8 cellular contexts compared by ENCODE assay signal in the genomic region with DNA sequence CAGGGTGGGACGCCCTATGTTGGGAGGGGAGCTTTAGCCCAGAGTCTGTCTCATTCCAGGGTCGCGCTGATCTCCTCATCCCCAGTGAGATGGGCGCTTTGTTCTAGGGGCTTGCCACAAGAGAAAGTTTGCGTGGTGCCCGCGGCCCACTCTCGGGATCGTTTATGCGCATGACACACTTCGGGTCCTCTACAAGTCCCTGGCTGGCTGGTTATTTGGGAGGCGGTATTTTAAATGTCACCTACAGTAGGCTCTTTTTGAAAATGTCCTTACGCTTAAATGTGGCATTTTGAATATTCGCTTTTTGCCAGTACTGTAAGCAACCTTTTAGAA. TPM values are rescaled to one million over a fixed set of nuclear protein-coding genes. Genes with fewer than 3 reads are reported as not detected.
DNase-seq lines count a peak whose midpoint lies in the region; ATAC-seq and TF ChIP-seq lines count a peak whose summit lies in the region.

No MANE protein-coding gene starts in this region.

- H3K36me3 Mint-ChIP-seq in T-helper 17 cell (ENCODE audit: low read depth) (peaks cover 3% of the 10 kb centered on the region), endodermal cell (ENCODE audit: low read depth) (peaks cover 18% of the 10 kb centered on the region), natural killer cell (no peaks in the 10 kb centered on the region)

- H3K9me3 Mint-ChIP-seq in endodermal cell (no peaks in the 10 kb centered on the region), natural killer cell (no peaks in the 10 kb centered on the region)

- TF ChIP-seq CTCF in endodermal cell (conservative IDR thresholded peaks at IDR 0.05) (no peak), natural killer cell (IDR thresholded peaks at IDR 0.05) (no peak)

- H3K27me3 ChIP-seq in endodermal cell (ENCODE audit: control insufficient read depth, insufficient read depth, low read length, poor library complexity, severe bottlenecking): no peaks in the 10 kb centered on the region

- intact Hi-C loops in natural killer cell (cut with micrococcal nuclease): no loop called here

- no peak overlapping the region for H3K4me3 Mint-ChIP-seq in T-helper 17 cell
- no peak overlapping the region for H3K4me3 Mint-ChIP-seq in endodermal cell
- no peak overlapping the region for H3K4me3 Mint-ChIP-seq in natural killer cell

- H3K4me1 Mint-ChIP-seq in T-helper 17 cell (peaks cover 25% of the 10 kb centered on the region), endodermal cell (peaks cover 17% of the 10 kb centered on the region), natural killer cell (peaks cover 38 to 42% of the 10 kb centered on the region in 2 donors)

- peaks cover 7% of the 10 kb centered on the region for H3K4me1 ChIP-seq in endodermal cell (ENCODE audit: control insufficient read depth, insufficient read depth, low read length)

- WGBS in endodermal cell (ENCODE audit: insufficient coverage in 1 of 2, insufficient read length in 1 of 2), 2 experiments: 0 to 1% methylated on average over 6 to 14 of the region's 14 CpGs

- H3K27ac Mint-ChIP-seq in T-helper 17 cell (no peak overlapping the region), endodermal cell (no peak overlapping the region), natural killer cell (no peak overlapping the region)

- peaks cover 20% of the 10 kb centered on the region for H3K36me3 ChIP-seq in endodermal cell (ENCODE audit: control insufficient read depth, insufficient read depth, low read length)

- peak overlapping the region; percentile 87 for H3K27ac ChIP-seq in endodermal cell (ENCODE audit: low read depth, low read length)

- H3K9ac ChIP-seq in endodermal cell (ENCODE audit: extremely low read depth, low read length, poor library complexity, severe bottlenecking): peak overlapping the region; percentile 79

- H3K9me3 ChIP-seq in T-helper 17 cell (ENCODE audit: control insufficient read depth, low read length, poor library complexity, severe bottlenecking): no peaks in the 10 kb centered on the region
- no peaks in the 10 kb centered on the region for H3K9me3 ChIP-seq in endodermal cell (ENCODE audit: control insufficient read depth, low read length)

- DNase-seq in NCI-H526 (lab: John Stamatoyannopoulos, UW) (peak; percentile 35 to 59), NCI-H526 treated with DMSO at 0.1 percent for 48 hours (lab: John Stamatoyannopoulos, UW) (no peak), T-helper 17 cell (peak in 2 of 3 donors; percentile 16 to 26), endodermal cell (no peak), natural killer cell (no peak), iPS-NIHi11 (ENCODE audit: low spot score) (no peak)

- peak overlapping the region; percentile 96 for H3K4me3 ChIP-seq in endodermal cell (ENCODE audit: low read length)

- no peaks in the 10 kb centered on the region for H3K27me3 Mint-ChIP-seq in T-helper 17 cell
- no peaks in the 10 kb centered on the region for H3K27me3 Mint-ChIP-seq in endodermal cell (ENCODE audit: insufficient read depth)
- H3K27me3 Mint-ChIP-seq in natural killer cell (ENCODE audit: low read depth in 2 of 2): no peaks in the 10 kb centered on the region

- peak; percentile 3 for ATAC-seq in HG03064 (IDR thresholded peaks at IDR 0.05; ENCODE audit: low read depth, unreplicated experiment)
- peak; percentile 11 for ATAC-seq in T-helper 17 cell
- peak; percentile 3 to 14 (median 8) for ATAC-seq in natural killer cell
- ATAC-seq in GM18870 (IDR thresholded peaks at IDR 0.05; ENCODE audit: unreplicated experiment): no peak

RNA-seq across cellular contexts. Expression of a gene that starts 0.5 kb away (rescaled TPM):
- total RNA-seq in T-helper 17 cell (10 to 100 TPM; 31.2 to 38.3 TPM), endodermal cell (10 to 100 TPM; 38.2 to 67.2 TPM), natural killer cell (10 to 100 TPM; 30.9 to 38.0 (median 33.1) TPM)
- 44.9 TPM for polyA plus RNA-seq in endodermal cell (2013, experiment 1 of 2)
- 46.1 TPM for polyA plus RNA-seq in endodermal cell (2013, experiment 2 of 2)

RNA-seq across cellular contexts. Expression of a gene that starts 0.7 kb away (rescaled TPM):
- total RNA-seq in T-helper 17 cell (10 to 100 TPM; 23.8 to 28.0 TPM), endodermal cell (10 to 100 TPM; 39.8 to 66.5 TPM), natural killer cell (10 to 100 TPM; 39.4 to 46.8 (median 40.1) TPM)
- 34.4 TPM for polyA plus RNA-seq in endodermal cell (2013, experiment 1 of 2)
- polyA plus RNA-seq in endodermal cell (2013, experiment 2 of 2): 33.5 TPM

RNA-seq across cellular contexts. Expression of a gene that starts 24.0 kb away (rescaled TPM):
- total RNA-seq in T-helper 17 cell (1 to 10 TPM in 1 of 2 donors, not detected in 1; 5.6 TPM), endodermal cell (under 1 TPM; 0.38 to 0.48 TPM), natural killer cell (1 to 10 TPM in 2 of 3 donors, not detected in 1; 1.2 to 1.4 TPM)
- polyA plus RNA-seq in endodermal cell (2013, experiment 1 of 2): 1.7 TPM
- polyA plus RNA-seq in endodermal cell (2013, experiment 2 of 2): 1.7 TPM

Comparison
In these comparisons a context has a peak if more than half of its experiments do, and no peak if none do; other contexts are left out.
1. DNase-seq: peak in NCI-H526 (2 of 2) and T-helper 17 cell (2 of 3); none in NCI-H526 treated with DMSO at 0.1 percent for 48 hours (single experiment), endodermal cell (single experiment), natural killer cell (single experiment) and iPS-NIHi11 (single experiment).